Comparison of ENCODE assay signal across 11 cellular contexts in genomic region chr2:41965886-41966285, GRCh38.
A peak's percentile ranks its signal among the peaks of the same experiment; 100 is the strongest.
DNase-seq lines count a peak whose midpoint lies in the region; ATAC-seq, FAIRE-seq and TF ChIP-seq lines count a peak whose summit lies in the region.
"Had no signal": no experiment of that assay in that cellular context is flagged by ENCODE, and none has a peak within 500 bp of the region (broad histone marks: within the 10 kb centered on the region; RNA-seq: fewer than 3 reads in every experiment).

No MANE protein-coding gene starts in this region.

- no peaks in the 10 kb centered on the region for H3K9me3 ChIP-seq in lung (ENCODE audit: control insufficient read depth in 2 of 2, insufficient read depth in 1 of 2, low read length in 1 of 2)
- no peaks in the 10 kb centered on the region for H3K9me3 ChIP-seq in suprapubic skin

- peak overlapping the region; percentile 96 for H3K27ac ChIP-seq in caudate nucleus (ENCODE audit: low read depth, low read length)
- peak overlapping the region in 1 of 2 donors; percentile 20 for H3K27ac ChIP-seq in lung (ENCODE audit: low read depth in 1 of 2, low read length in 1 of 2)
- H3K27ac ChIP-seq in suprapubic skin, result peak overlapping the region; percentile 70
- H3K27ac ChIP-seq: HL-60 had no signal

- no peaks in the 10 kb centered on the region for H3K27me3 ChIP-seq in lung (ENCODE audit: control insufficient read depth, insufficient read depth)
- H3K27me3 ChIP-seq in suprapubic skin, result peaks cover 3% of the 10 kb centered on the region

- TF ChIP-seq POLR2A in suprapubic skin (IDR thresholded peaks at IDR 0.05), result no peak

- no peak for FAIRE-seq in D721Med (lab: Jason Lieb, UNC)
- FAIRE-seq: small intestine had no signal

- WGBS in lung, 2 donors, result 50 to 55% methylated on average over 2 of the region's 2 CpGs
- 46% methylated on average over 2 of the region's 2 CpGs for WGBS in suprapubic skin

- peaks cover 0 to 19% of the 10 kb centered on the region in 2 donors for H3K4me1 ChIP-seq in lung (ENCODE audit: control insufficient read depth in 2 of 2, insufficient read depth in 2 of 2, low read length in 2 of 2)
- peaks cover 54% of the 10 kb centered on the region for H3K4me1 ChIP-seq in suprapubic skin

- ATAC-seq in lung (ENCODE audit: insufficient read depth, low FRiP score) (no peak), GM21526 (IDR thresholded peaks at IDR 0.05; ENCODE audit: low FRiP score, unreplicated experiment) (no peak), GM21423 (IDR thresholded peaks at IDR 0.05; ENCODE audit: unreplicated experiment) (no peak)

- DNase-seq in HS-5 (ENCODE audit: low read depth) (peak; percentile 1), caudate nucleus (lab: John Stamatoyannopoulos, UW) (no peak), lung (ENCODE audit: low spot score) (peak; percentile 38), suprapubic skin (ENCODE audit: low spot score in 2 of 2) (peak in 1 of 2 donors; percentile 74), hippocampal formation (lab: John Stamatoyannopoulos, UW) (no peak), D721Med (ENCODE audit: insufficient read length, low spot score) (no peak)
- DNase-seq: activated naive CD4-positive, alpha-beta T cell treated with anti-CD3 and anti-CD28 coated beads for 36 hours; small intestine had no signal

- H3K36me3 ChIP-seq in lung (ENCODE audit: control insufficient read depth in 2 of 2, insufficient read depth in 2 of 2, low read length in 2 of 2) (no peaks in the 10 kb centered on the region), suprapubic skin (no peaks in the 10 kb centered on the region)

- TF ChIP-seq EP300 in suprapubic skin (IDR thresholded peaks at IDR 0.05), result no peak

- no peak for TF ChIP-seq CTCF in lung (IDR thresholded peaks at IDR 0.05; ENCODE audit: control extremely low read depth, extremely low read depth)
- TF ChIP-seq CTCF in suprapubic skin (IDR thresholded peaks at IDR 0.05), result no peak
- no peak for TF ChIP-seq CTCF in D721Med (IDR thresholded peaks at IDR 0.05; ENCODE audit: insufficient read depth, missing control alignments)

- H3K4me3 ChIP-seq in lung (no peak overlapping the region), suprapubic skin (no peak overlapping the region)

Comparison
In these comparisons a context has a peak if more than half of its experiments do, and no peak if none do; other contexts are left out.
1. DNase-seq: peak in HS-5 (single experiment) and lung (single experiment); none in caudate nucleus (0 of 61), hippocampal formation (0 of 2) and D721Med (single experiment).